13 cellular contexts compared by ENCODE assay signal in genomic region chr7:102578486-102578885, GRCh38. TPM values are rescaled to one million over a fixed set of nuclear protein-coding genes. Genes with fewer than 3 reads are reported as not detected.
"Had no signal": no experiment of that assay in that cellular context is flagged by ENCODE, and none has a peak within 500 bp of the region (broad histone marks: within the 10 kb centered on the region; RNA-seq: fewer than 3 reads in every experiment).

No MANE protein-coding gene starts in this region.

RNA-seq across cellular contexts. Expression of gene SPDYE2, which starts 27.5 kb away (rescaled TPM):
- total RNA-seq: activated CD8-positive, alpha-beta T cell treated with anti-CD3 and anti-CD28 coated beads for 36 hours; activated T-cell treated with anti-CD3 and anti-CD28 coated beads, Interleukin-2, amount 50 U/mL, for 72 hours; body of pancreas; endothelial cell of umbilical vein; left lung; lung microvascular endothelial cell; mesenteric fat pad; mucosa of descending colon; myocyte; pulmonary artery endothelial cell; stomach had no signal
- polyA plus RNA-seq: endothelial cell of umbilical vein, neural cell, SK-N-SH, stomach had no signal
